In genomic region chr6:167565884-167566491, GRCh38 we compare ENCODE assay signal across 12 cellular contexts.
DNase-seq lines count a peak whose midpoint lies in the region; ATAC-seq, FAIRE-seq and TF ChIP-seq lines count a peak whose summit lies in the region.
"Had no signal": no experiment of that assay in that cellular context is flagged by ENCODE, and none has a peak within 500 bp of the region (broad histone marks: within the 10 kb centered on the region; RNA-seq: fewer than 3 reads in every experiment).

No MANE protein-coding gene starts in this region.

- H3K18ac ChIP-seq in H1 (ENCODE audit: extremely low read depth, low read length): no peak overlapping the region

- TF ChIP-seq EP300 in H1 (IDR thresholded peaks at IDR 0.05; ENCODE audit: borderline replicate concordance in 1 of 2, low read depth in 2 of 2, low read length in 2 of 2) (no peak), sigmoid colon (IDR thresholded peaks at IDR 0.05) (no peak)

- H3K23me2 ChIP-seq in H1 (ENCODE audit: low read depth, low read length): no peaks in the 10 kb centered on the region

- no peak overlapping the region for H3K9ac ChIP-seq in H1 (replicated peaks in 1 of 4; ENCODE audit: extremely low read depth in 1 of 4, low read depth in 3 of 4, low read length in 3 of 4)

- no peaks in the 10 kb centered on the region for H4K20me1 ChIP-seq in H1 (replicated peaks in 1 of 2; ENCODE audit: control insufficient read depth in 1 of 2, insufficient read depth in 2 of 2, low read length in 2 of 2)

- H3K27me3 ChIP-seq in H1 (replicated peaks in 1 of 4; ENCODE audit: control insufficient read depth in 3 of 4, extremely low read depth in 1 of 4, insufficient read depth in 3 of 4, low read length in 3 of 4) (no peaks in the 10 kb centered on the region), sigmoid colon (no peaks in the 10 kb centered on the region)

- H3K56ac ChIP-seq in H1 (replicated peaks; ENCODE audit: insufficient read length, low read depth, low read length): no peak overlapping the region

- no peak overlapping the region for H2BK120ac ChIP-seq in H1 (replicated peaks; ENCODE audit: low read depth, low read length)

- H4K91ac ChIP-seq in H1 (replicated peaks; ENCODE audit: insufficient read length, low read length): no peak overlapping the region

- no peak overlapping the region for H3K14ac ChIP-seq in H1 (ENCODE audit: insufficient read length)

- TF ChIP-seq POLR2A in H1 (IDR thresholded peaks at IDR 0.05; ENCODE audit: control extremely low read depth in 1 of 2, low read depth in 2 of 2, low read length in 2 of 2): no peak
- TF ChIP-seq POLR2A in sigmoid colon (IDR thresholded peaks at IDR 0.05): no peak

- intact Hi-C loops in sigmoid colon (cut with DNase I): no loop called here

- H3K79me1 ChIP-seq in H1 (ENCODE audit: low read depth, low read length): no peaks in the 10 kb centered on the region

- H3K4me3 ChIP-seq in H1 (ENCODE audit: extremely low read depth in 1 of 4, insufficient read depth in 2 of 4, low read depth in 3 of 4, low read length in 4 of 4): no peak overlapping the region
- no peak overlapping the region for H3K4me3 ChIP-seq in sigmoid colon

- H2BK20ac ChIP-seq in H1 (ENCODE audit: low read length): no peak overlapping the region

- peak; percentile 28 for DNase-seq in HT1080 (ENCODE audit: low read depth)
- DNase-seq in H1 (ENCODE audit: low read depth in 1 of 2, low spot score in 2 of 2): no peak
- DNase-seq in left lobe of liver (ENCODE audit: low spot score): no peak
- peak; percentile 64 for DNase-seq in sigmoid colon
- DNase-seq in NCI-H128 (lab: John Stamatoyannopoulos, UW; ENCODE audit: unreplicated experiment): no peak
- DNase-seq in T-helper 9 cell: no peak
- no peak for DNase-seq in cortex of kidney (lab: John Stamatoyannopoulos, UW)
- DNase-seq: stimulated activated CD4-positive, alpha-beta T cell treated with anti-CD3 and anti-CD28 coated beads, Interleukin-1b, Interleukin-23, amount 100 ng/mL, for 48 hours; T-helper 17 cell had no signal

- 84% methylated on average over 16 of the region's 16 CpGs; no CpG with 5 or more reads in 1 of the 2 experiments for WGBS in H1 (ENCODE audit: extremely low coverage in 1 of 2, insufficient coverage in 1 of 2, insufficient read length in 1 of 2, insufficient replicate concordance in 2 of 2, low coverage in 1 of 2, low lambda C conversion rate in 2 of 2, missing lambda C conversion rate in 1 of 2), 2 experiments
- WGBS in sigmoid colon, 2 donors: 73% methylated on average over 16 of the region's 16 CpGs

- no peak overlapping the region for H2BK5ac ChIP-seq in H1 (ENCODE audit: low read depth, low read length)

- no peak overlapping the region for H2AK5ac ChIP-seq in H1 (ENCODE audit: low read depth, low read length)

- CTCF ChIA-PET in H1 (lab: Charles Lee; ENCODE audit: partially characterized antibody): no interaction called here

- no peak overlapping the region for H2BK12ac ChIP-seq in H1 (ENCODE audit: low read depth, low read length)

- no peak overlapping the region for H4K5ac ChIP-seq in H1 (ENCODE audit: insufficient read length, low read depth, low read length)

- POLR2A ChIA-PET in H1 (lab: Charles Lee; ENCODE audit: partially characterized antibody): interaction anchor here (0.6 kb wide), 1 partner anchor 118 kb away, joined by 3 read pairs; no protein-coding TSS in a partner anchor

- H2BK15ac ChIP-seq in H1 (ENCODE audit: low read length): peak overlapping the region; percentile 75; the same call in 1 of the 2 replicates

- H3K9me3 ChIP-seq in H1 (ENCODE audit: insufficient read depth in 2 of 2, low read depth in 1 of 2, low read length in 1 of 2) (no peaks in the 10 kb centered on the region), sigmoid colon (no peaks in the 10 kb centered on the region)

- no peak overlapping the region for H2AFZ ChIP-seq in H1 (ENCODE audit: low read length)

- no peak overlapping the region for H4K8ac ChIP-seq in H1 (ENCODE audit: extremely low read depth, insufficient read depth, low read length)

- ATAC-seq in left lobe of liver: peak; percentile 83
- ATAC-seq in GM21528 (IDR thresholded peaks at IDR 0.05; ENCODE audit: low FRiP score, unreplicated experiment): no peak
- ATAC-seq: activated naive CD4-positive, alpha-beta T cell treated with anti-CD3 and anti-CD28 coated beads, Interleukin-2, amount 50 U/mL, for 72 hours; T-helper 17 cell had no signal

- TF ChIP-seq CTCF in H1 (IDR thresholded peaks at IDR 0.05; ENCODE audit: control extremely low read depth in 1 of 3, insufficient read depth in 1 of 3, low read depth in 1 of 3, low read length in 3 of 3) (no peak), sigmoid colon (IDR thresholded peaks at IDR 0.05) (no peak)

- H3K4me1 ChIP-seq in H1 (replicated peaks in 1 of 4; ENCODE audit: control insufficient read depth in 3 of 4, insufficient read depth in 4 of 4, low read length in 3 of 4) (no peaks in the 10 kb centered on the region; a peak in 1 of 7 replicates), sigmoid colon (no peaks in the 10 kb centered on the region)

- no peak overlapping the region for H3K23ac ChIP-seq in H1 (ENCODE audit: insufficient read length)

- H3K79me2 ChIP-seq in H1 (ENCODE audit: control insufficient read depth in 1 of 2, insufficient read depth in 2 of 2, low read length in 2 of 2): no peaks in the 10 kb centered on the region

- H3K36me3 ChIP-seq in H1 (ENCODE audit: control insufficient read depth in 2 of 4, insufficient read depth in 4 of 4, low read length in 3 of 4) (no peaks in the 10 kb centered on the region), sigmoid colon (no peaks in the 10 kb centered on the region)

- FAIRE-seq in H1 (lab: Jason Lieb, UNC): no peak
- FAIRE-seq: keratinocyte had no signal

- no peak for TF ChIP-seq RAD21 in H1 (IDR thresholded peaks at IDR 0.05 in 1 of 2, conservative IDR thresholded peaks at IDR 0.05 in 1 of 2; ENCODE audit: low read depth in 2 of 2, low read length in 2 of 2)

- no peak overlapping the region for H3K4me2 ChIP-seq in H1 (ENCODE audit: insufficient read depth in 1 of 2, low read depth in 2 of 2, low read length in 2 of 2)

- no peak overlapping the region for H3K27ac ChIP-seq in H1 (ENCODE audit: low read depth, low read length)
- no peak overlapping the region for H3K27ac ChIP-seq in sigmoid colon

- no peak overlapping the region for H3K4ac ChIP-seq in H1 (replicated peaks; ENCODE audit: insufficient read length, low read depth, low read length)

TF ChIP-seq in H1, 55 proteins besides CTCF, POLR2A, EP300 and RAD21:
- TF ChIP-seq, protein P1, sequence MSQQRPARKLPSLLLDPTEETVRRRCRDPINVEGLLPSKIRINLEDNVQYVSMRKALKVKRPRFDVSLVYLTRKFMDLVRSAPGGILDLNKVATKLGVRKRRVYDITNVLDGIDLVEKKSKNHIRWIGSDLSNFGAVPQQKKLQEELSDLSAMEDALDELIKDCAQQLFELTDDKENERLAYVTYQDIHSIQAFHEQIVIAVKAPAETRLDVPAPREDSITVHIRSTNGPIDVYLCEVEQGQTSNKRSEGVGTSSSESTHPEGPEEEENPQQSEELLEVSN (IDR thresholded peaks at IDR 0.05): 0 out of 2 replicates have a peak, but pooled peaks have one; percentile 31
- TF ChIP-seq CBX8 (IDR thresholded peaks at IDR 0.05; ENCODE audit: borderline replicate concordance, low read depth, low read length) (no peak), TAF7 (optimal IDR thresholded peaks at IDR 0.05; ENCODE audit: borderline replicate concordance, low read depth, low read length) (no peak)

Comparison
In these comparisons a context has a peak if more than half of its experiments do, and no peak if none do; other contexts are left out.
1. DNase-seq: peak in HT1080 (single experiment) and sigmoid colon (single experiment); none in H1 (0 of 2), left lobe of liver (single experiment), NCI-H128 (single experiment), T-helper 9 cell (single experiment) and cortex of kidney (single experiment).